In genomic region chr6:139161817-139162284, GRCh38 we compare ENCODE assay signal across 9 cellular contexts. TPM values are rescaled to one million over a fixed set of nuclear protein-coding genes. Genes with fewer than 3 reads are reported as not detected.
A peak's percentile ranks its signal among the peaks of the same experiment; 100 is the strongest.
DNase-seq lines count a peak whose midpoint lies in the region; ATAC-seq and TF ChIP-seq lines count a peak whose summit lies in the region.
"Had no signal": no experiment of that assay in that cellular context is flagged by ENCODE, and none has a peak within 500 bp of the region (broad histone marks: within the 10 kb centered on the region; RNA-seq: fewer than 3 reads in every experiment).

No MANE protein-coding gene starts in this region.

- H3K27me3 ChIP-seq in BE2C, result no peaks in the 10 kb centered on the region

- H3K4me1 ChIP-seq in BE2C, result no peaks in the 10 kb centered on the region

- H3K4me3 ChIP-seq in BE2C (ENCODE audit: low read depth, low read length), result no peak overlapping the region

- H3K27ac Mint-ChIP-seq in nephron progenitor cell, result peak overlapping the region; percentile 88

- H3K4me3 Mint-ChIP-seq in nephron progenitor cell, result no peak overlapping the region

- peak; percentile 23 to 66 for DNase-seq in activated CD8-positive, alpha-beta memory T cell treated with anti-CD3 and anti-CD28 coated beads for 4 hours (ENCODE audit: low read depth in 2 of 2)
- DNase-seq in nephron progenitor cell (no peak), OCI-M1 (lab: John Stamatoyannopoulos, UW) (no peak), AG20443 (ENCODE audit: low spot score) (no peak), islet precursor cell (no peak), BE2C (no peak)

- H3K36me3 Mint-ChIP-seq in nephron progenitor cell (ENCODE audit: low read depth), result peaks cover 14% of the 10 kb centered on the region

- no peaks in the 10 kb centered on the region for H3K9me3 Mint-ChIP-seq in nephron progenitor cell

- no peak for TF ChIP-seq CTCF in nephron progenitor cell (IDR thresholded peaks at IDR 0.05)
- TF ChIP-seq CTCF in BE2C (IDR thresholded peaks at IDR 0.05; ENCODE audit: low read depth, low read length), result no peak

- H3K27me3 Mint-ChIP-seq in nephron progenitor cell (ENCODE audit: low read depth, poor library complexity), result peaks cover 4% of the 10 kb centered on the region

- peaks cover 31% of the 10 kb centered on the region for H3K4me1 Mint-ChIP-seq in nephron progenitor cell

- H3K9me3 ChIP-seq in BE2C, result no peaks in the 10 kb centered on the region

- no peaks in the 10 kb centered on the region for H3K36me3 ChIP-seq in BE2C

- ATAC-seq in GM19438 (IDR thresholded peaks at IDR 0.05; ENCODE audit: low read depth, unreplicated experiment) (peak; percentile 95), HG03159 (IDR thresholded peaks at IDR 0.05; ENCODE audit: unreplicated experiment) (peak; percentile 97)
- ATAC-seq: Panc1 had no signal

RNA-seq across cellular contexts. Expression of gene HECA, which starts 27.0 kb away (rescaled TPM):
- not detected for polyA plus RNA-seq in BE2C (2012; ENCODE audit: insufficient read depth, insufficient read length, low read depth)

Comparison
In these comparisons a context has a peak if more than half of its experiments do, and no peak if none do; other contexts are left out.
1. DNase-seq: peak in activated CD8-positive, alpha-beta memory T cell treated with anti-CD3 and anti-CD28 coated beads for 4 hours (2 of 2); none in nephron progenitor cell (single experiment), OCI-M1 (single experiment), AG20443 (single experiment), islet precursor cell (single experiment) and BE2C (single experiment).